Comparison of ENCODE assay signal across 9 cellular contexts in genomic region chr22:26656896-26657851, GRCh38. TPM values are rescaled to one million over a fixed set of nuclear protein-coding genes. Genes with fewer than 3 reads are reported as not detected.
DNase-seq lines count a peak whose midpoint lies in the region; ATAC-seq and TF ChIP-seq lines count a peak whose summit lies in the region.
"Had no signal": no experiment of that assay in that cellular context is flagged by ENCODE, and none has a peak within 500 bp of the region (broad histone marks: within the 10 kb centered on the region; RNA-seq: fewer than 3 reads in every experiment).

TSS of gene MIAT (plus strand) at chr22:26657588.

- no peaks in the 10 kb centered on the region for H3K36me3 ChIP-seq in mucosa of rectum (ENCODE audit: control insufficient read depth in 2 of 2, insufficient read depth in 2 of 2, low read length in 2 of 2)
- H3K36me3 ChIP-seq in stomach, result no peaks in the 10 kb centered on the region
- H3K36me3 ChIP-seq: thyroid gland had no signal

- no peaks in the 10 kb centered on the region for H3K9me3 ChIP-seq in mucosa of rectum (ENCODE audit: control insufficient read depth in 2 of 2, low read length in 2 of 2)
- no peaks in the 10 kb centered on the region for H3K9me3 ChIP-seq in stomach
- H3K9me3 ChIP-seq: thyroid gland had no signal

- ATAC-seq in HG03439 (IDR thresholded peaks at IDR 0.05; ENCODE audit: unreplicated experiment) (peak; percentile 53), GM18858 (IDR thresholded peaks at IDR 0.05; ENCODE audit: unreplicated experiment) (no peak), HG02610 (IDR thresholded peaks at IDR 0.05; ENCODE audit: unreplicated experiment) (no peak)

- peak within 1 kb of the TSS in 1 of 2 donors; percentile 24 for H3K9ac ChIP-seq in mucosa of rectum (ENCODE audit: low read depth in 1 of 2, low read length in 2 of 2)

- H3K4me1 ChIP-seq in mucosa of rectum (ENCODE audit: control insufficient read depth in 2 of 2, insufficient read depth in 2 of 2, low read length in 2 of 2) (peaks cover 0 to 9% of the 10 kb centered on the region in 2 donors), stomach (peaks cover 21 to 28% (median 24%) of the 10 kb centered on the region in 4 donors)

- peak; percentile 71 for DNase-seq in D341Med (ENCODE audit: low spot score)
- DNase-seq in activated CD4-positive, CD25-positive, alpha-beta regulatory T cell treated with anti-CD3 and anti-CD28 coated beads, Interleukin-2, amount 50 U/mL, for 72 hours, result peak; percentile 70
- no peak for DNase-seq in coronary artery (ENCODE audit: low spot score)
- peak; percentile 40 for DNase-seq in stomach

- no peak for TF ChIP-seq EP300 in stomach (IDR thresholded peaks at IDR 0.05)

- TF ChIP-seq CTCF in coronary artery (IDR thresholded peaks at IDR 0.05), result no peak
- TF ChIP-seq CTCF in stomach (IDR thresholded peaks at IDR 0.05), result no peak

- no peak for TF ChIP-seq POLR2A in stomach (IDR thresholded peaks at IDR 0.05)

- intact Hi-C loops in stomach (cut with DNase I; ENCODE audit: low total_unique reads), result no loop called here

- H3K27ac ChIP-seq in coronary artery (no peak within 1 kb of the TSS), mucosa of rectum (ENCODE audit: low read depth in 2 of 2, low read length in 2 of 2) (no peak within 1 kb of the TSS), stomach (peak within 1 kb of the TSS in 1 of 5 donors; percentile 5)
- H3K27ac ChIP-seq: thyroid gland had no signal

- peak within 1 kb of the TSS; percentile 63 for H3K4me3 ChIP-seq in coronary artery
- peak within 1 kb of the TSS; percentile 24 to 70 for H3K4me3 ChIP-seq in mucosa of rectum (ENCODE audit: low read length in 2 of 2)
- H3K4me3 ChIP-seq in stomach, result peak within 1 kb of the TSS; percentile 26 to 43 (median 33)

- WGBS in stomach, 5 donors, result 2 to 7% (median 3%) methylated on average over 27 to 62 of the region's 62 CpGs

- peaks cover 15 to 26% of the 10 kb centered on the region in 2 donors for H3K27me3 ChIP-seq in mucosa of rectum (ENCODE audit: control insufficient read depth in 2 of 2, insufficient read depth in 2 of 2, low read length in 2 of 2)
- H3K27me3 ChIP-seq in stomach, result peaks cover 11 to 91% (median 45%) of the 10 kb centered on the region in 3 donors

RNA-seq across cellular contexts. Expression of gene MIAT, which starts in this region (rescaled TPM):
- 10 to 100 TPM in 1 of 5 donors, 1 to 10 TPM in 2, under 1 TPM in 2; under 0.01 to 29.8 (median 1.9) TPM for total RNA-seq in stomach
- under 1 TPM; 0.12 to 0.38 (median 0.15) TPM for polyA plus RNA-seq in stomach
